Comparison of ENCODE assay signal across 1 cellular context in the genomic region with DNA sequence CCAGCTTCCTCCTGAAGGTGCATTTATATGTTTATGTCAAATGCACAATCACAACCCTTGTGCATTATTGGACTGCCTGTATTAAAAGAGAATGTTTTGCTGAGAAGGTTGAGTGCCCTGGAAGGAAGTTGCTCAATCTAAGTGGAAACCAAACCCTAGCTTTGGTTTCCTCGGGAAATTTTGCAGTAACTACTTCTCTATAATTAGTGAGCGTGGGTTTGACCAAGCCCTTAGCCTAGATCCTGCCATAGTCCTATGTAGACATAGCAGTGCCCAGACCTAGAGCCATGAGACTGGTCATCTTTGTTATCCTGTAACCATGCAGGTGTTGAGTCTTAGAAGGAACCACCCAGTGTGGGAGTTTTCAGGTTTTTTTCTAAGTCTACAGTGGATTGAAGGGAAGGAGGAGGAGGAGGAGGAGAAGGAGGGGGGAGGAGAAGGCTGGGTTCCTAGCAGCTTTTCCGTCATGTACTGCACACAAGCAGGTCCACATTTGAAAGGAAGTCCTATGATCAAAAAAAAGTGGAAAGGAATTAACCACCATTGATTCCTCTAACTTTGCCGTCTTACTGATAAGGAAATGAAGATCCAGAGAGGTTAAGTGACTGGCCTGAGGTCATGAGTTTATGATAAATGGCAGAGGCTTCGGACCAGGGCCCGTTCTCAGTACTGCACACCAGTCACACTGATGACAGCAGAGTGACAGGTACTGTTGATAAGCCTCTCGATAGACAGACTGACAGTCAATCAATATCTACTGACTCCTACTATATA.
TF ChIP-seq lines count a peak whose summit lies in the region.

No MANE protein-coding gene starts in this region.

TF ChIP-seq in K562, 482 proteins besides CTCF, POLR2A, EP300 and RAD21 (continued from another document):
- TF ChIP-seq, protein P1, sequence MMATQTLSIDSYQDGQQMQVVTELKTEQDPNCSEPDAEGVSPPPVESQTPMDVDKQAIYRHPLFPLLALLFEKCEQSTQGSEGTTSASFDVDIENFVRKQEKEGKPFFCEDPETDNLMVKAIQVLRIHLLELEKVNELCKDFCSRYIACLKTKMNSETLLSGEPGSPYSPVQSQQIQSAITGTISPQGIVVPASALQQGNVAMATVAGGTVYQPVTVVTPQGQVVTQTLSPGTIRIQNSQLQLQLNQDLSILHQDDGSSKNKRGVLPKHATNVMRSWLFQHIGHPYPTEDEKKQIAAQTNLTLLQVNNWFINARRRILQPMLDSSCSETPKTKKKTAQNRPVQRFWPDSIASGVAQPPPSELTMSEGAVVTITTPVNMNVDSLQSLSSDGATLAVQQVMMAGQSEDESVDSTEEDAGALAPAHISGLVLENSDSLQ (IDR thresholded peaks at IDR 0.05), result peak; percentile 26; the same call in 1 of the 2 replicates
- TF ChIP-seq GATA2 (CRISPR knock-in tag; IDR thresholded peaks at IDR 0.05) (no peak), SAFB (IDR thresholded peaks at IDR 0.05; ENCODE audit: borderline replicate concordance, low read depth, low read length) (no peak), FOXA1 (IDR thresholded peaks at IDR 0.05; ENCODE audit: borderline replicate concordance) (no peak), NCOA4 (IDR thresholded peaks at IDR 0.05; ENCODE audit: partially characterized antibody) (no peak), PURB (CRISPR knock-in tag; IDR thresholded peaks at IDR 0.05; ENCODE audit: low read depth) (no peak), BACH1 (tag; IDR thresholded peaks at IDR 0.05) (no peak), XRCC4 (IDR thresholded peaks at IDR 0.05; ENCODE audit: extremely low read depth, insufficient read depth, insufficient read length) (no peak), CREBBP (IDR thresholded peaks at IDR 0.05; ENCODE audit: low read depth, low read length) (no peak), SETDB1 (IDR thresholded peaks at IDR 0.05; ENCODE audit: low read length) (no peak), ZNF354B (CRISPR knock-in tag; IDR thresholded peaks at IDR 0.05) (no peak), SMAD3 (CRISPR knock-in tag; conservative IDR thresholded peaks at IDR 0.05) (no peak), HCFC1 (IDR thresholded peaks at IDR 0.05; ENCODE audit: low read depth, low read length) (no peak), KLF13 (tag; IDR thresholded peaks at IDR 0.05; ENCODE audit: borderline replicate concordance, low read depth) (no peak), CEBPB (tag; IDR thresholded peaks at IDR 0.05) (no peak)
- TF ChIP-seq, protein P2, sequence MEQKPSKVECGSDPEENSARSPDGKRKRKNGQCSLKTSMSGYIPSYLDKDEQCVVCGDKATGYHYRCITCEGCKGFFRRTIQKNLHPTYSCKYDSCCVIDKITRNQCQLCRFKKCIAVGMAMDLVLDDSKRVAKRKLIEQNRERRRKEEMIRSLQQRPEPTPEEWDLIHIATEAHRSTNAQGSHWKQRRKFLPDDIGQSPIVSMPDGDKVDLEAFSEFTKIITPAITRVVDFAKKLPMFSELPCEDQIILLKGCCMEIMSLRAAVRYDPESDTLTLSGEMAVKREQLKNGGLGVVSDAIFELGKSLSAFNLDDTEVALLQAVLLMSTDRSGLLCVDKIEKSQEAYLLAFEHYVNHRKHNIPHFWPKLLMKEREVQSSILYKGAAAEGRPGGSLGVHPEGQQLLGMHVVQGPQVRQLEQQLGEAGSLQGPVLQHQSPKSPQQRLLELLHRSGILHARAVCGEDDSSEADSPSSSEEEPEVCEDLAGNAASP (IDR thresholded peaks at IDR 0.05), result no peak
- TF ChIP-seq, protein P3, sequence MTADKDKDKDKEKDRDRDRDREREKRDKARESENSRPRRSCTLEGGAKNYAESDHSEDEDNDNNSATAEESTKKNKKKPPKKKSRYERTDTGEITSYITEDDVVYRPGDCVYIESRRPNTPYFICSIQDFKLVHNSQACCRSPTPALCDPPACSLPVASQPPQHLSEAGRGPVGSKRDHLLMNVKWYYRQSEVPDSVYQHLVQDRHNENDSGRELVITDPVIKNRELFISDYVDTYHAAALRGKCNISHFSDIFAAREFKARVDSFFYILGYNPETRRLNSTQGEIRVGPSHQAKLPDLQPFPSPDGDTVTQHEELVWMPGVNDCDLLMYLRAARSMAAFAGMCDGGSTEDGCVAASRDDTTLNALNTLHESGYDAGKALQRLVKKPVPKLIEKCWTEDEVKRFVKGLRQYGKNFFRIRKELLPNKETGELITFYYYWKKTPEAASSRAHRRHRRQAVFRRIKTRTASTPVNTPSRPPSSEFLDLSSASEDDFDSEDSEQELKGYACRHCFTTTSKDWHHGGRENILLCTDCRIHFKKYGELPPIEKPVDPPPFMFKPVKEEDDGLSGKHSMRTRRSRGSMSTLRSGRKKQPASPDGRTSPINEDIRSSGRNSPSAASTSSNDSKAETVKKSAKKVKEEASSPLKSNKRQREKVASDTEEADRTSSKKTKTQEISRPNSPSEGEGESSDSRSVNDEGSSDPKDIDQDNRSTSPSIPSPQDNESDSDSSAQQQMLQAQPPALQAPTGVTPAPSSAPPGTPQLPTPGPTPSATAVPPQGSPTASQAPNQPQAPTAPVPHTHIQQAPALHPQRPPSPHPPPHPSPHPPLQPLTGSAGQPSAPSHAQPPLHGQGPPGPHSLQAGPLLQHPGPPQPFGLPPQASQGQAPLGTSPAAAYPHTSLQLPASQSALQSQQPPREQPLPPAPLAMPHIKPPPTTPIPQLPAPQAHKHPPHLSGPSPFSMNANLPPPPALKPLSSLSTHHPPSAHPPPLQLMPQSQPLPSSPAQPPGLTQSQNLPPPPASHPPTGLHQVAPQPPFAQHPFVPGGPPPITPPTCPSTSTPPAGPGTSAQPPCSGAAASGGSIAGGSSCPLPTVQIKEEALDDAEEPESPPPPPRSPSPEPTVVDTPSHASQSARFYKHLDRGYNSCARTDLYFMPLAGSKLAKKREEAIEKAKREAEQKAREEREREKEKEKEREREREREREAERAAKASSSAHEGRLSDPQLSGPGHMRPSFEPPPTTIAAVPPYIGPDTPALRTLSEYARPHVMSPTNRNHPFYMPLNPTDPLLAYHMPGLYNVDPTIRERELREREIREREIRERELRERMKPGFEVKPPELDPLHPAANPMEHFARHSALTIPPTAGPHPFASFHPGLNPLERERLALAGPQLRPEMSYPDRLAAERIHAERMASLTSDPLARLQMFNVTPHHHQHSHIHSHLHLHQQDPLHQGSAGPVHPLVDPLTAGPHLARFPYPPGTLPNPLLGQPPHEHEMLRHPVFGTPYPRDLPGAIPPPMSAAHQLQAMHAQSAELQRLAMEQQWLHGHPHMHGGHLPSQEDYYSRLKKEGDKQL (CRISPR knock-in tag; IDR thresholded peaks at IDR 0.05; ENCODE audit: borderline replicate concordance), result no peak
- TF ChIP-seq, protein P4, sequence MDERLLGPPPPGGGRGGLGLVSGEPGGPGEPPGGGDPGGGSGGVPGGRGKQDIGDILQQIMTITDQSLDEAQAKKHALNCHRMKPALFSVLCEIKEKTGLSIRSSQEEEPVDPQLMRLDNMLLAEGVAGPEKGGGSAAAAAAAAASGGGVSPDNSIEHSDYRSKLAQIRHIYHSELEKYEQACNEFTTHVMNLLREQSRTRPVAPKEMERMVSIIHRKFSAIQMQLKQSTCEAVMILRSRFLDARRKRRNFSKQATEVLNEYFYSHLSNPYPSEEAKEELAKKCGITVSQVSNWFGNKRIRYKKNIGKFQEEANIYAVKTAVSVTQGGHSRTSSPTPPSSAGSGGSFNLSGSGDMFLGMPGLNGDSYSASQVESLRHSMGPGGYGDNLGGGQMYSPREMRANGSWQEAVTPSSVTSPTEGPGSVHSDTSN (CRISPR knock-in tag; IDR thresholded peaks at IDR 0.05; ENCODE audit: low read depth), result no peak
- TF ChIP-seq, protein P4 (tag; conservative IDR thresholded peaks at IDR 0.05; ENCODE audit: low read depth), result peak; percentile 62; the same call in 1 of the 2 replicates
